In the genomic region with DNA sequence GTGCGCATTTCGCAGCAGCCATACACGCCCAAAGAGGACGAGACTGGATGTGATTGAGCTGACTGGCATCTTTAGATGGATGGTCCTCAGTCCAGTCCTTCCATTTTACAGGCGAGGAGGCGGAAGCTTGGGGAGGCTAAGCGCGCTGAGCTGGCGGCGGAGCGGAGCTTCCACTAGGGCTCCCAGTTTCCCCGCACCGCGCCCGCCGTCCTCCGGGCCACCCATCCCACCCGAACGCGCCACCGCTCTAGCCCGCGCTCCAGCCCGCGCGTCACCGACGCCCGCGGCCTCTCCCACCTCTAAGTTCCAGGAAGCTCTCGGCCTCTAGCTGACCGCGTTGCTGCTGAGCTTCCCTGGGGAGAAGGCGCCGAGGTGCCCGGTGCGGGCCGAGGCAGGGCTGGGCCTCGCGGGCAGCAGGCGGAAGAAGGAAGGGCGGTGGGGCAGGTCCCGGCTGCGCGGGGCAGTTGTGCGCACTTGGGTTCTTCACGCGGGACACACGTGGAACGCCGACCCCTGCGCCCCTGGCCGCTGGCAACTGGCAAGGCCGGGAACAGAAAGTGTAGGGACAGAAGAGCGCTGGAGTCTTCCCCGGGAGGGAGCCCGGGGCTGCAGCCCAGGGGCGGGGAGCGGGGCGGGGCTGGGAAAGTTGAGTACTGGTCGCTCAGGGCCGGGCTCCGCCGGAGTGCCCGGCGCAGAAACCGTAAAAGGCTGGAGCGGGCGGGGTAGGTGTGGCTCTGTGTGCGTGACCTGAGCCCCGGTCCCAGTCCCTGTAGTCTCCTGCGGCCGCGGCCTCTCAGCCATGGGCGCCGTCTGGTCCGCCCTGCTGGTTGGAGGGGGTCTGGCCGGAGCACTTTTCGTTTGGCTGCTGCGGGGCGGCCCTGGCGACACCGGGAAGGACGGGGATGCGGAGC, we compare ENCODE assay signal across 8 cellular contexts. TPM values are rescaled to one million over a fixed set of nuclear protein-coding genes. Genes with fewer than 3 reads are reported as not detected.
DNase-seq lines count a peak whose midpoint lies in the region; ATAC-seq and TF ChIP-seq lines count a peak whose summit lies in the region.

A gene (plus strand): TSS at position 763 of the 911 bp plus-strand sequence. CDS start 37 bp downstream, at position 800.

- TF ChIP-seq CTCF in breast epithelium (IDR thresholded peaks at IDR 0.05): peak in 1 of 3 donors; percentile 8
- TF ChIP-seq CTCF in retinal pigment epithelial cell (conservative IDR thresholded peaks at IDR 0.05; ENCODE audit: low read depth, low read length): no peak

- DNase-seq in EH (ENCODE audit: low read depth) (peak; percentile 82), HuH-7 (ENCODE audit: low spot score) (peak; percentile 86), T-cell (peak in 12 of 34 experiments; percentile 5 to 38 (median 15)), breast epithelium (ENCODE audit: low spot score in 2 of 2) (peak; percentile 22 to 60), retinal pigment epithelial cell (ENCODE audit: low read depth) (no peak), Karpas-422 (no peak)

- H2AFZ ChIP-seq in Karpas-422 (ENCODE audit: low read length): no peak within 1 kb of the TSS

- intact Hi-C loops in breast epithelium (cut with DNase I; ENCODE audit: low total_unique reads): no loop called here

- H3K4me1 Mint-ChIP-seq in T-cell: peaks cover 22 to 44% (median 32%) of the 10 kb centered on the region in 3 donors

- no peak for TF ChIP-seq POLR2A in breast epithelium (IDR thresholded peaks at IDR 0.05)

- POLR2A ChIA-PET in T-cell (lab: Charles Lee): interaction anchor here in 1 of 2 donors (0.7 kb wide), 1 partner anchor 234 kb away, joined by 4 read pairs; no protein-coding TSS in a partner anchor

- H3K27ac Mint-ChIP-seq in T-cell: peak within 1 kb of the TSS; percentile 56 to 77

- CTCF ChIA-PET in T-cell (lab: Charles Lee): interaction anchor here in 1 of 2 donors (1.2 to 2.0 kb wide), 2 partner anchors 71 to 126 kb away, joined by 3 to 8 read pairs; no protein-coding TSS in a partner anchor

- no peaks in the 10 kb centered on the region for H3K9me3 Mint-ChIP-seq in T-cell

- H3K4me2 ChIP-seq in Karpas-422 (ENCODE audit: low read depth, low read length, poor library complexity, severe bottlenecking): no peak within 1 kb of the TSS

- no peaks in the 10 kb centered on the region for H4K20me1 ChIP-seq in Karpas-422 (ENCODE audit: insufficient read depth, low read depth, low read length)

- H3K27ac ChIP-seq in breast epithelium (peak within 1 kb of the TSS; percentile 80), Karpas-422 (ENCODE audit: low read length) (no peak within 1 kb of the TSS)

- ATAC-seq in T-cell (replicated peaks in 1 of 4) (peak; percentile 46 to 54 (median 54)), GM18870 (IDR thresholded peaks at IDR 0.05; ENCODE audit: unreplicated experiment) (no peak)

- H3K36me3 ChIP-seq in breast epithelium: no peaks in the 10 kb centered on the region
- no peaks in the 10 kb centered on the region for H3K36me3 ChIP-seq in Karpas-422 (ENCODE audit: insufficient read depth, low read length)

- H3K4me3 ChIP-seq in breast epithelium: peak within 1 kb of the TSS; percentile 73 to 93 (median 79)
- H3K4me3 ChIP-seq in iPS-18c (ENCODE audit: insufficient read depth, low read depth, low read length): peak within 1 kb of the TSS; percentile 88
- H3K4me3 ChIP-seq in retinal pigment epithelial cell (ENCODE audit: low read length): peak within 1 kb of the TSS; percentile 85
- no peak within 1 kb of the TSS for H3K4me3 ChIP-seq in Karpas-422 (ENCODE audit: low read length)

- H3K36me3 Mint-ChIP-seq in T-cell: no peaks in the 10 kb centered on the region

- no peaks in the 10 kb centered on the region for H3K9me3 ChIP-seq in breast epithelium
- peaks cover 2% of the 10 kb centered on the region for H3K9me3 ChIP-seq in iPS-18c (ENCODE audit: control insufficient read depth, insufficient read depth, low read length)
- H3K9me3 ChIP-seq in Karpas-422 (ENCODE audit: low read length): no peaks in the 10 kb centered on the region

- H3K9me2 ChIP-seq in Karpas-422 (replicated peaks; ENCODE audit: insufficient read depth, low read length): no peaks in the 10 kb centered on the region

- H3K27me3 ChIP-seq in breast epithelium (no peaks in the 10 kb centered on the region), Karpas-422 (ENCODE audit: low read length) (no peaks in the 10 kb centered on the region)

- H3K9ac ChIP-seq in Karpas-422 (ENCODE audit: low read length): no peak within 1 kb of the TSS

- peak within 1 kb of the TSS; percentile 74 to 87 (median 74) for H3K4me3 Mint-ChIP-seq in T-cell

- H3K4me1 ChIP-seq in breast epithelium (no peaks in the 10 kb centered on the region), Karpas-422 (ENCODE audit: low read length) (no peaks in the 10 kb centered on the region)

- no peaks in the 10 kb centered on the region for H3K79me2 ChIP-seq in Karpas-422 (ENCODE audit: low read length)

- peaks cover 0 to 3% of the 10 kb centered on the region in 2 donors for H3K27me3 Mint-ChIP-seq in T-cell

RNA-seq across cellular contexts. Expression of the gene that starts here (rescaled TPM):
- total RNA-seq in T-cell: 1 to 10 TPM in 3 of 5 donors, under 1 TPM in 2; 0.26 to 2.2 (median 1.0) TPM
- 10 to 100 TPM in 1 of 3 donors, 1 to 10 TPM in 2; 7.3 to 24.0 (median 8.8) TPM for total RNA-seq in breast epithelium
- not detected in 2 replicates for total RNA-seq in Karpas-422 (2014; rRNA removed; shearing (Covaris generic); ENCODE audit: low replicate concordance)

Comparison
In these comparisons a context has a peak if more than half of its experiments do, and no peak if none do; other contexts are left out.
1. DNase-seq: peak in EH (single experiment), HuH-7 (single experiment) and breast epithelium (2 of 2); none in retinal pigment epithelial cell (single experiment) and Karpas-422 (single experiment).